Comparison of ENCODE assay signal across 8 cellular contexts in the genomic region with DNA sequence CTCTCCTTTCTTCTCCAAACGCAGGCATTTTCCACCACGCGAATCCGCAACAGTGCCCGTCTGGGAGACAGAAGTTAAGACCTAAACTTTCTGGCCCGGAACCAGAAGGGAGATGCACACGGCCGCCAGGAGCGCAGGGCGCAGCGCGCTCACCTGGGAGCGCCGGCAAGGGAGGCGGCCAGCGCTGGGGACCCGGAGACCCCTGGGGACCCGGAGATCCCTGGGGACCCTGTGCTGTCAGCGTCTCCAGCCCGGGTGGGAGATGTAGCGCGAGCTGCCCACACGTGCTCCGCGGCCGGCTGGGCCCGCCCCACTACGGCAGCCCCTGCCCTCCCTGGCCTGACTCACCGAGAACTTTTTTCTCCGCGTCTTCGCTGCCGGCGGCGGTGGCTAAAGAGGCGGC.
A peak's percentile ranks its signal among the peaks of the same experiment; 100 is the strongest.
DNase-seq lines count a peak whose midpoint lies in the region; ATAC-seq and TF ChIP-seq lines count a peak whose summit lies in the region.

No MANE protein-coding gene starts in this region.

- TF ChIP-seq CTCF in brain microvascular endothelial cell (IDR thresholded peaks at IDR 0.05; ENCODE audit: low read depth, low read length, missing control alignments), result peak; percentile 22

- in situ Hi-C loops in brain microvascular endothelial cell (cut with HindIII; ENCODE audit: low pct_ligation_motif_present, low sequenced_read_pairs), result no loop called here

- no peaks in the 10 kb centered on the region for H3K27me3 ChIP-seq in brain microvascular endothelial cell (replicated peaks)

- ATAC-seq in GM19035 (IDR thresholded peaks at IDR 0.05; ENCODE audit: unreplicated experiment), result peak; percentile 50
- peak; percentile 43 for ATAC-seq in HG03196 (IDR thresholded peaks at IDR 0.05; ENCODE audit: unreplicated experiment)

- peak overlapping the region; percentile 97 for H3K27ac ChIP-seq in brain microvascular endothelial cell

- peak; percentile 74 for DNase-seq in AG20443 (ENCODE audit: low spot score)
- DNase-seq in T-helper 2 cell, result peak in 4 of 5 experiments; percentile 10 to 59 (median 32)
- DNase-seq in brain microvascular endothelial cell, result peak; percentile 28
- DNase-seq in iPS-NIHi7 (ENCODE audit: extremely low spot score), result peak; percentile 20
- peak; percentile 11 to 37 (median 26) for DNase-seq in stimulated activated CD4-positive, alpha-beta T cell treated with anti-CD3 and anti-CD28 coated beads, Interleukin-1b, Interleukin-23, amount 100 ng/mL, for 24 hours (ENCODE audit: low read depth in 4 of 4, low spot score in 1 of 4)
- DNase-seq in SHP77 (lab: John Stamatoyannopoulos, UW), result no peak

- H3K36me3 ChIP-seq in brain microvascular endothelial cell (replicated peaks), result no peaks in the 10 kb centered on the region

- peak overlapping the region; percentile 92 for H3K4me3 ChIP-seq in brain microvascular endothelial cell (ENCODE audit: low read depth, low read length)

Comparison
In these comparisons a context has a peak if more than half of its experiments do, and no peak if none do; other contexts are left out.
1. DNase-seq: peak in AG20443 (single experiment), T-helper 2 cell (4 of 5), brain microvascular endothelial cell (single experiment), iPS-NIHi7 (single experiment) and stimulated activated CD4-positive, alpha-beta T cell treated with anti-CD3 and anti-CD28 coated beads, Interleukin-1b, Interleukin-23, amount 100 ng/mL, for 24 hours (4 of 4); none in SHP77 (0 of 2).